ENCODE assay signal across 8 cellular contexts in genomic region chr13:110616103-110617101, GRCh38. TPM values are rescaled to one million over a fixed set of nuclear protein-coding genes. Genes with fewer than 3 reads are reported as not detected.
DNase-seq lines count a peak whose midpoint lies in the region; ATAC-seq and TF ChIP-seq lines count a peak whose summit lies in the region.

No MANE protein-coding gene starts in this region.

- H3K4me1 ChIP-seq in DOHH2 (ENCODE audit: control insufficient read depth, low read length) (0 out of 2 replicates have a peak, but pooled peaks cover 4% of the 10 kb centered on the region), mucosa of descending colon (ENCODE audit: low read depth) (peaks cover 24% of the 10 kb centered on the region), subcutaneous abdominal adipose tissue (ENCODE audit: control insufficient read depth in 5 of 5, insufficient read depth in 5 of 5, low read length in 5 of 5) (peaks cover 0 to 25% (median 25%) of the 10 kb centered on the region in 5 donors)

- peaks cover 13% of the 10 kb centered on the region for H3K27me3 ChIP-seq in DOHH2 (ENCODE audit: control insufficient read depth, low read length)
- H3K27me3 ChIP-seq in WERI-Rb-1 (ENCODE audit: insufficient read depth, low read depth, severe bottlenecking) = no peaks in the 10 kb centered on the region
- peaks cover 0 to 2% (median 0%) of the 10 kb centered on the region in 45 donors for H3K27me3 ChIP-seq in dorsolateral prefrontal cortex
- H3K27me3 ChIP-seq in subcutaneous abdominal adipose tissue (ENCODE audit: control insufficient read depth in 5 of 5, insufficient read depth in 4 of 5, low read length in 5 of 5) = no peaks in the 10 kb centered on the region

- H3K9me3 ChIP-seq in DOHH2 (ENCODE audit: control insufficient read depth, insufficient read depth, low read length) (no peaks in the 10 kb centered on the region; the same call in 1 of the 2 replicates), WERI-Rb-1 (ENCODE audit: severe bottlenecking) (peaks cover 11% of the 10 kb centered on the region), mucosa of descending colon (no peaks in the 10 kb centered on the region), subcutaneous abdominal adipose tissue (ENCODE audit: control insufficient read depth in 5 of 5, low read length in 5 of 5) (no peaks in the 10 kb centered on the region)

- TF ChIP-seq CTCF in DOHH2 (IDR thresholded peaks at IDR 0.05; ENCODE audit: low read depth, low read length, poor library complexity, severe bottlenecking) (peak; percentile 36), WERI-Rb-1 (IDR thresholded peaks at IDR 0.05; ENCODE audit: low read depth, low read length) (peak; percentile 33; the same call in 1 of the 2 replicates), dorsolateral prefrontal cortex (IDR thresholded peaks at IDR 0.05 in 54 of 56, conservative IDR thresholded peaks at IDR 0.05 in 2 of 56; ENCODE audit: low read depth in 1 of 56, partially characterized antibody in 56 of 56) (peak in 1 of 56 donors; percentile 10), mucosa of descending colon (IDR thresholded peaks at IDR 0.05) (no peak)

- H3K4me3 ChIP-seq in DOHH2 (ENCODE audit: low read length) (peak overlapping the region; percentile 75), WERI-Rb-1 (ENCODE audit: low read depth, low read length) (peak overlapping the region; percentile 88), dorsolateral prefrontal cortex (peak overlapping the region; percentile 66 to 98 (median 91)), mucosa of descending colon (peak overlapping the region; percentile 91), subcutaneous abdominal adipose tissue (ENCODE audit: low read depth in 1 of 5, low read length in 5 of 5) (peak overlapping the region; percentile 59 to 92 (median 85))

- no peaks in the 10 kb centered on the region for H3F3A ChIP-seq in DOHH2 (ENCODE audit: control insufficient read depth, insufficient read depth)

- H3K36me3 ChIP-seq in DOHH2 (ENCODE audit: control insufficient read depth, low read length) (no peaks in the 10 kb centered on the region), WERI-Rb-1 (peaks cover 15% of the 10 kb centered on the region), mucosa of descending colon (ENCODE audit: low read depth) (no peaks in the 10 kb centered on the region), subcutaneous abdominal adipose tissue (ENCODE audit: control insufficient read depth in 5 of 5, insufficient read depth in 5 of 5, low read length in 5 of 5) (no peaks in the 10 kb centered on the region)

- H3K9ac ChIP-seq in subcutaneous abdominal adipose tissue (ENCODE audit: low read length in 5 of 5) = peak overlapping the region; percentile 38 to 97 (median 87)

- H3K79me2 ChIP-seq in DOHH2 (ENCODE audit: control insufficient read depth, low read length) = peaks cover 55% of the 10 kb centered on the region

- peak; percentile 40 for ATAC-seq in GM19395 (IDR thresholded peaks at IDR 0.05; ENCODE audit: unreplicated experiment)
- peak; percentile 33 for ATAC-seq in HG03457 (IDR thresholded peaks at IDR 0.05; ENCODE audit: unreplicated experiment)
- ATAC-seq in mucosa of descending colon = peak; percentile 67

- intact Hi-C loops in dorsolateral prefrontal cortex (cut with DNase I) = loop anchor here (5.0 to 10.0 kb wide), 4 partner anchors 96 to 392 kb away; partner anchors contain the start of genes ANKRD10 (in 2 of the 2) and ING1 (in 1 of the 2)
- intact Hi-C loops in mucosa of descending colon (cut with DNase I, micrococcal nuclease) = no loop called here

- no peaks in the 10 kb centered on the region for H4K20me1 ChIP-seq in DOHH2 (ENCODE audit: control insufficient read depth, insufficient read depth, low read depth, low read length)

- peak overlapping the region; percentile 69 for H3K4me2 ChIP-seq in DOHH2 (ENCODE audit: low read length)

- H3K9me2 ChIP-seq in DOHH2 (replicated peaks; ENCODE audit: control insufficient read depth, low read length) = no peaks in the 10 kb centered on the region

- peak; percentile 51 for DNase-seq in WERI-Rb-1
- peak in 3 of 10 donors; percentile 48 to 72 (median 59) for DNase-seq in dorsolateral prefrontal cortex
- peak; percentile 36 to 67 (median 66) for DNase-seq in mucosa of descending colon
- no peak for DNase-seq in NCI-H2171 treated with DMSO at 0.1 percent for 48 hours (lab: John Stamatoyannopoulos, UW)

- H3K27ac ChIP-seq in DOHH2 (ENCODE audit: low read depth, low read length) = no peak overlapping the region
- H3K27ac ChIP-seq in WERI-Rb-1 = peak overlapping the region; percentile 75
- peak overlapping the region; percentile 10 to 97 (median 90) for H3K27ac ChIP-seq in dorsolateral prefrontal cortex
- peak overlapping the region; percentile 82 for H3K27ac ChIP-seq in subcutaneous abdominal adipose tissue (ENCODE audit: low read depth, low read length)

RNA-seq across cellular contexts. Expression of gene NAXD, which starts 1.1 kb away (rescaled TPM):
- 10 to 100 TPM; 39.9 to 64.4 (median 50.7) TPM for total RNA-seq in dorsolateral prefrontal cortex
- 10 to 100 TPM; 32.8 to 49.6 (median 38.8) TPM for total RNA-seq in mucosa of descending colon

RNA-seq across cellular contexts. Expression of gene RAB20, which starts 54.9 kb away (rescaled TPM):
- total RNA-seq in dorsolateral prefrontal cortex (10 to 100 TPM in 2 of 120 experiments, 1 to 10 TPM in 117, under 1 TPM in 1; 0.95 to 11.3 (median 3.6) TPM), mucosa of descending colon (10 to 100 TPM; 24.4 to 45.2 (median 33.7) TPM)

Comparison
In these comparisons a context has a peak if more than half of its experiments do, and no peak if none do; other contexts are left out.
1. intact Hi-C loops: an anchor here in dorsolateral prefrontal cortex (5.0 to 10.0 kb wide); none called in mucosa of descending colon.